In the genomic region with DNA sequence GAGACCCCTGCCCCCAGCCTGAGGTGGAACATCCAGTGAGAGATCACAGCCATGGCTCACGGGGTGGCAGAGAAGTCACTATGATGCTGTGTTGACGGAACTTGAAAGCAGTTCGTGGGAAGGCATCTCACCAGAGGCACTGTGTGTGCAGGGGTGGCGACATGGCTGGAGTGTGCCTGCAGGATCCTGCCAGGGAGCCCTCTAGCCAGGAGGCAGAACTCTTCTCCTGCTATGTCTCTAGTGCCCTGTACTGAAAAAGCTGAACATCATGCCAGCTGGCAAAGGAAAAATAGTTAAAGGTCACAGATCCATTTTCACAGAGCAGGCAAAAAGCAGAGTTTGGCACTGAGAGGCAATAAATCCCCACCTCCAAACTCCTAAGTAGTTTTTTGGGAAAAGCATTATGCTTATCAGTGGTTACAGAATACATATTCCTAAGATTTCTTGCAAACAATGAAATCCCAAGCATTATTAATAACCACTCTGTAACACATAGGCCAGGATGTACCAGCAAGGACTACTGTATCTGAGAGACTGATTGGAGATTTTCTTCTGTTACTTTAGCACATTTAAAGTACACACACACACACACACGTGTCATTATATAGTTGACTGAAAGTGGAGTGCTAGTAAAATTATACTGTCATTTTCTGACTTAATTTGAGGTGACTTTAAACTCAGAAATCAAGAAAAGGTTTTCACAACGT, we compare ENCODE assay signal across 11 cellular contexts. TPM values are rescaled to one million over a fixed set of nuclear protein-coding genes. Genes with fewer than 3 reads are reported as not detected.
DNase-seq lines count a peak whose midpoint lies in the region; ATAC-seq and TF ChIP-seq lines count a peak whose summit lies in the region.
"Had no signal": no experiment of that assay in that cellular context is flagged by ENCODE, and none has a peak within 500 bp of the region (broad histone marks: within the 10 kb centered on the region; RNA-seq: fewer than 3 reads in every experiment).

No MANE protein-coding gene starts in this region.

- no peak overlapping the region for H3K4me3 ChIP-seq in OCI-LY7 (ENCODE audit: low read depth, low read length, poor library complexity, severe bottlenecking)
- H3K4me3 ChIP-seq: tibial nerve had no signal

- no peak for TF ChIP-seq CTCF in OCI-LY7 (conservative IDR thresholded peaks at IDR 0.05; ENCODE audit: low read length)

- H2AFZ ChIP-seq in OCI-LY7 (ENCODE audit: low read length), result no peak overlapping the region

- no peaks in the 10 kb centered on the region for H3K9me3 Mint-ChIP-seq in activated naive CD4-positive, alpha-beta T cell treated with anti-CD3 and anti-CD28 coated beads, Interleukin-2, amount 50 U/mL, for 24 hours
- no peaks in the 10 kb centered on the region for H3K9me3 Mint-ChIP-seq in immature natural killer cell
- H3K9me3 Mint-ChIP-seq: neural crest cell had no signal

- H3K4me1 Mint-ChIP-seq in activated naive CD4-positive, alpha-beta T cell treated with anti-CD3 and anti-CD28 coated beads, Interleukin-2, amount 50 U/mL, for 24 hours, result peaks cover 77% of the 10 kb centered on the region
- H3K4me1 Mint-ChIP-seq in immature natural killer cell, result peaks cover 54 to 80% of the 10 kb centered on the region in 2 donors

- no peaks in the 10 kb centered on the region for H3K4me1 ChIP-seq in OCI-LY7 (ENCODE audit: insufficient read depth, low read length, poor library complexity, severe bottlenecking)

- CTCF ChIA-PET in OCI-LY7 (lab: Charles Lee; ENCODE audit: unreplicated experiment), result no interaction called here

- H3K9me3 ChIP-seq in OCI-LY7 (ENCODE audit: low read length), result no peaks in the 10 kb centered on the region
- H3K9me3 ChIP-seq: tibial nerve had no signal

- peak overlapping the region; percentile 85 for H3K27ac Mint-ChIP-seq in activated naive CD4-positive, alpha-beta T cell treated with anti-CD3 and anti-CD28 coated beads, Interleukin-2, amount 50 U/mL, for 24 hours
- H3K27ac Mint-ChIP-seq in immature natural killer cell, result peak overlapping the region in 4 of 6 donors; percentile 9 to 65 (median 18)

- H3K36me3 Mint-ChIP-seq in activated naive CD4-positive, alpha-beta T cell treated with anti-CD3 and anti-CD28 coated beads, Interleukin-2, amount 50 U/mL, for 24 hours, result peaks cover 7% of the 10 kb centered on the region
- H3K36me3 Mint-ChIP-seq in immature natural killer cell, result no peaks in the 10 kb centered on the region

- H4K20me1 ChIP-seq in OCI-LY7 (ENCODE audit: insufficient read depth, low read length), result peaks cover 19% of the 10 kb centered on the region

- H3K4me2 ChIP-seq in OCI-LY7 (ENCODE audit: low read length), result no peak overlapping the region

- POLR2A ChIA-PET in OCI-LY7 (lab: Charles Lee), result interaction anchor here (0.6 to 0.7 kb wide), 2 partner anchors 11 to 162 kb away, joined by 3 read pairs; no protein-coding TSS in a partner anchor

- H3K27ac ChIP-seq in OCI-LY7 (ENCODE audit: low read depth, low read length, poor library complexity, severe bottlenecking), result no peak overlapping the region
- H3K27ac ChIP-seq: tibial nerve had no signal

- no peaks in the 10 kb centered on the region for H3K79me2 ChIP-seq in OCI-LY7 (ENCODE audit: insufficient read depth, low read depth, low read length)

- H3K9me2 ChIP-seq in OCI-LY7 (ENCODE audit: insufficient read depth, low read length), result no peaks in the 10 kb centered on the region

- intact Hi-C loops in OCI-LY7 (cut with micrococcal nuclease; ENCODE audit: unreplicated experiment), result no loop called here

- BruUV-seq in OCI-LY7 (replicated peaks; lab: Mats Ljungman, UMichigan), result no TSS peak

- peak overlapping the region; percentile 51 for H3K4me3 Mint-ChIP-seq in activated naive CD4-positive, alpha-beta T cell treated with anti-CD3 and anti-CD28 coated beads, Interleukin-2, amount 50 U/mL, for 24 hours
- no peak overlapping the region for H3K4me3 Mint-ChIP-seq in immature natural killer cell
- H3K4me3 Mint-ChIP-seq: neural crest cell had no signal

- DNase-seq in activated CD8-positive, alpha-beta memory T cell treated with anti-CD3 and anti-CD28 coated beads, Interleukin-2, amount 50 U/mL, for 4 hours, result peak; percentile 28
- DNase-seq in activated CD8-positive, alpha-beta memory T cell treated with anti-CD3 and anti-CD28 coated beads for 24 hours, result no peak
- DNase-seq in immature natural killer cell (no peak), activated gamma-delta T cell (lab: John Stamatoyannopoulos, UW) (no peak), NCI-H526 (lab: John Stamatoyannopoulos, UW) (no peak), OCI-LY7 (ENCODE audit: low spot score) (no peak)
- DNase-seq in stimulated activated naive CD8-positive, alpha-beta T cell treated with anti-CD3 and anti-CD28 coated beads, Interleukin-15, Interleukin-2, amounts not matched to agents 100 U/mL and 50 U/mL, for 24 hours, result peak; percentile 21
- DNase-seq: OCI-M1 had no signal

- H3K27me3 Mint-ChIP-seq in activated naive CD4-positive, alpha-beta T cell treated with anti-CD3 and anti-CD28 coated beads, Interleukin-2, amount 50 U/mL, for 24 hours, result no peaks in the 10 kb centered on the region
- peaks cover 0 to 1% (median 0%) of the 10 kb centered on the region in 3 donors for H3K27me3 Mint-ChIP-seq in immature natural killer cell (ENCODE audit: low read depth in 3 of 3)

- ATAC-seq in stimulated activated naive CD8-positive, alpha-beta T cell treated with anti-CD3 and anti-CD28 coated beads, Interleukin-15, Interleukin-2, amounts not matched to agents 100 U/mL and 50 U/mL, for 24 hours, result peak; percentile 66

- H3K36me3 ChIP-seq in OCI-LY7 (ENCODE audit: insufficient read depth, low read length), result no peaks in the 10 kb centered on the region
- H3K36me3 ChIP-seq: tibial nerve had no signal

RNA-seq across cellular contexts. Expression of a gene that starts 36.8 kb away (rescaled TPM):
- 1 to 10 TPM in 2 of 3 donors, under 1 TPM in 1; 0.71 to 5.5 (median 4.8) TPM for polyA plus RNA-seq in immature natural killer cell
- total RNA-seq in OCI-LY7 (2014; rRNA removed; shearing (Covaris generic)), result 8.5 and 14.2 TPM in 2 replicates
- total RNA-seq in OCI-LY7 (2022), result 25.2 and 33.9 TPM in 2 replicates

Comparison
In these comparisons a context has a peak if more than half of its experiments do, and no peak if none do; other contexts are left out.
1. DNase-seq: peak in activated CD8-positive, alpha-beta memory T cell treated with anti-CD3 and anti-CD28 coated beads, Interleukin-2, amount 50 U/mL, for 4 hours (single experiment) and stimulated activated naive CD8-positive, alpha-beta T cell treated with anti-CD3 and anti-CD28 coated beads, Interleukin-15, Interleukin-2, amounts not matched to agents 100 U/mL and 50 U/mL, for 24 hours (single experiment); none in activated CD8-positive, alpha-beta memory T cell treated with anti-CD3 and anti-CD28 coated beads for 24 hours (single experiment), immature natural killer cell (0 of 3), activated gamma-delta T cell (single experiment), NCI-H526 (0 of 2) and OCI-LY7 (single experiment).